In the genomic region with DNA sequence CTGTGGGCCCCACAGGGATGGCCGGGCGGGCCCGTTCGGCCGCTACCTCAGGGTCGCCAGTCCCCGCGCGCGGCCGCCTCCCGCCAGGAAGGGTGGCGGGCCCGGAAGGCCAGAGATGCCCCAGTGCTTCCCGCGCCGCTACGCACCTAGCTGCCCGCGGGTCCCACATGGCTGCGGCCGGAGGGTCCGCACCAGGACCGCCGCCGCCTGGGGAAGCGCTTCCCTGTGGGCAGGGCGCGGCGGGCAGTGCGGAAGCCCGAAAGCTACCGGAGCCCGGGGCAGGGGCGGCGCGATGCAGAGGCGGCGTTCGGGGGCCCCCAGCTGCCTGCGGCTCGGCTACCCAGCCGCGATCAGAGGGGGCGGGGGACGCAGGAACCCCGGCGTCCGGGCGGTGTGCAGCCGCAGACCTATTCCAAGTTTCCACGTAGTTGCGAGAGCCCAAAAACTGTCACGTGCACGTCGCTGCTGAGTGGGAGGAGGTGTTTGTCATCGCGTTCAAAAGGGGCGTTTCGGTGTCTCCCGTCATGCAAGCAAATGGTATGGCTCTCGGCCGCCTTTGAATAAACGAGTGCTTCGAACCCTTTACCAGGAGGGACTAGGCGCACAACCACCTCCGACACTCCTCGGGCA, we compare ENCODE assay signal across 7 cellular contexts. TPM values are rescaled to one million over a fixed set of nuclear protein-coding genes. Genes with fewer than 3 reads are reported as not detected.
DNase-seq lines count a peak whose midpoint lies in the region; ATAC-seq and TF ChIP-seq lines count a peak whose summit lies in the region.

A gene (minus strand): TSS at position 414 of the 630 bp plus-strand sequence. CDS start 245 bp downstream, at position 169.

- peaks cover 20% of the 10 kb centered on the region for H3K27me3 ChIP-seq in PC-9 (ENCODE audit: insufficient read depth, low read depth)
- H3K27me3 ChIP-seq in cardiac muscle cell = peaks cover 15% of the 10 kb centered on the region
- no peaks in the 10 kb centered on the region for H3K27me3 ChIP-seq in tibial artery

- peaks cover 22% of the 10 kb centered on the region for H3K9me3 Mint-ChIP-seq in activated naive CD4-positive, alpha-beta T cell treated with anti-CD3 and anti-CD28 coated beads for 36 hours

- no peaks in the 10 kb centered on the region for H4K20me1 ChIP-seq in PC-9 (ENCODE audit: insufficient read depth)

- no peaks in the 10 kb centered on the region for H3K4me1 ChIP-seq in PC-9 (replicated peaks; ENCODE audit: insufficient read depth)
- peaks cover 15% of the 10 kb centered on the region for H3K4me1 ChIP-seq in cardiac muscle cell (ENCODE audit: low read depth)
- peaks cover 0 to 23% (median 17%) of the 10 kb centered on the region in 4 donors for H3K4me1 ChIP-seq in tibial artery

- DNase-seq in PC-9 = no peak
- peak; percentile 89 for DNase-seq in activated naive CD4-positive, alpha-beta T cell treated with anti-CD3 and anti-CD28 coated beads for 36 hours
- peak; percentile 15 to 79 for DNase-seq in cardiac muscle cell (ENCODE audit: low read depth in 1 of 2, low spot score in 1 of 2)
- peak; percentile 37 for DNase-seq in pons (ENCODE audit: low spot score)
- peak; percentile 80 to 83 for DNase-seq in tibial artery

- H3K9me2 ChIP-seq in PC-9 (ENCODE audit: insufficient read depth) = no peaks in the 10 kb centered on the region

- H3K4me3 ChIP-seq in PC-9 = peak within 1 kb of the TSS; percentile 18; the same call in 1 of the 2 replicates
- peak within 1 kb of the TSS; percentile 18 for H3K4me3 ChIP-seq in cardiac muscle cell
- H3K4me3 ChIP-seq in tibial artery = peak within 1 kb of the TSS; percentile 72 to 85

- H3K4me2 ChIP-seq in PC-9 = peak within 1 kb of the TSS; percentile 58

- no peaks in the 10 kb centered on the region for H3K9me3 ChIP-seq in PC-9 (ENCODE audit: insufficient read depth, low read depth)
- no peaks in the 10 kb centered on the region for H3K9me3 ChIP-seq in cardiac muscle cell (ENCODE audit: low read depth)
- peaks cover 0 to 12% (median 11%) of the 10 kb centered on the region in 3 donors for H3K9me3 ChIP-seq in tibial artery

- H3K36me3 ChIP-seq in PC-9 (ENCODE audit: low read depth) (no peaks in the 10 kb centered on the region), cardiac muscle cell (no peaks in the 10 kb centered on the region), tibial artery (no peaks in the 10 kb centered on the region)

- H3F3A ChIP-seq in PC-9 (ENCODE audit: insufficient read depth, low read depth) = no peaks in the 10 kb centered on the region

- H2AFZ ChIP-seq in PC-9 = no peak within 1 kb of the TSS

- intact Hi-C loops in PC-9 (cut with micrococcal nuclease; ENCODE audit: unreplicated experiment) = no loop called here
- intact Hi-C loops in activated naive CD4-positive, alpha-beta T cell treated with anti-CD3 and anti-CD28 coated beads for 36 hours (cut with micrococcal nuclease) = loop anchor here (1.0 to 2.0 kb wide), 4 partner anchors 14 to 68 kb away; a partner anchor contains a TSS
- intact Hi-C loops in tibial artery (cut with DNase I; ENCODE audit: low total_unique reads) = no loop called here

- H3K79me2 ChIP-seq in PC-9 (ENCODE audit: low read depth) = no peaks in the 10 kb centered on the region

- no peaks in the 10 kb centered on the region for H3K27me3 Mint-ChIP-seq in activated naive CD4-positive, alpha-beta T cell treated with anti-CD3 and anti-CD28 coated beads for 36 hours (ENCODE audit: low read depth)

- peak within 1 kb of the TSS; percentile 78 for H3K4me3 Mint-ChIP-seq in activated naive CD4-positive, alpha-beta T cell treated with anti-CD3 and anti-CD28 coated beads for 36 hours

- H3K27ac Mint-ChIP-seq in activated naive CD4-positive, alpha-beta T cell treated with anti-CD3 and anti-CD28 coated beads for 36 hours = no peak within 1 kb of the TSS

- peaks cover 12% of the 10 kb centered on the region for H3K4me1 Mint-ChIP-seq in activated naive CD4-positive, alpha-beta T cell treated with anti-CD3 and anti-CD28 coated beads for 36 hours (ENCODE audit: low read depth)

- peak; percentile 72 for ATAC-seq in GM18868 (IDR thresholded peaks at IDR 0.05; ENCODE audit: unreplicated experiment)
- ATAC-seq in HG02981 (IDR thresholded peaks at IDR 0.05; ENCODE audit: unreplicated experiment) = peak; percentile 47

- POLR2A ChIA-PET in PC-9 (lab: Charles Lee; ENCODE audit: unreplicated experiment) = interaction anchor here (0.7 kb wide), 1 partner anchor 1706 kb away, joined by 4 read pairs; no protein-coding TSS in a partner anchor

- H3K36me3 Mint-ChIP-seq in activated naive CD4-positive, alpha-beta T cell treated with anti-CD3 and anti-CD28 coated beads for 36 hours (ENCODE audit: low read depth) = peaks cover 10% of the 10 kb centered on the region

- H3K27ac ChIP-seq in PC-9 (no peak within 1 kb of the TSS), cardiac muscle cell (no peak within 1 kb of the TSS), tibial artery (peak within 1 kb of the TSS; percentile 73 to 79)

- TF ChIP-seq CTCF in PC-9 (conservative IDR thresholded peaks at IDR 0.05) = no peak
- no peak for TF ChIP-seq CTCF in cardiac muscle cell (IDR thresholded peaks at IDR 0.05; ENCODE audit: low read depth, low read length)
- TF ChIP-seq CTCF in tibial artery (IDR thresholded peaks at IDR 0.05) = no peak

- BruUV-seq in PC-9 (replicated peaks; lab: Mats Ljungman, UMichigan) = no TSS peak

- CTCF ChIA-PET in PC-9 (lab: Charles Lee) = interaction anchor here (0.6 kb wide), 1 partner anchor 44 kb away, joined by 3 read pairs; no protein-coding TSS in a partner anchor
- CTCF ChIA-PET in activated naive CD4-positive, alpha-beta T cell treated with anti-CD3 and anti-CD28 coated beads for 36 hours (lab: Charles Lee) = interaction anchor here (0.7 to 2.9 kb wide), 7 partner anchors 13 to 75 kb away, joined by 3 to 13 read pairs (median 4); no protein-coding TSS in a partner anchor

RNA-seq across cellular contexts. Expression of the gene that starts here (rescaled TPM):
- total RNA-seq in PC-9 (2021) (8.9 and 12.1 TPM in 2 replicates), cardiac muscle cell (4.4 and 8.2 TPM in 2 replicates)
- 10 to 100 TPM; 10.9 to 11.0 TPM for total RNA-seq in activated naive CD4-positive, alpha-beta T cell treated with anti-CD3 and anti-CD28 coated beads for 36 hours
- polyA plus RNA-seq in cardiac muscle cell = 1.9 and 4.4 TPM in 2 replicates

Comparison
In these comparisons a context has a peak if more than half of its experiments do, and no peak if none do; other contexts are left out.
1. DNase-seq: peak in activated naive CD4-positive, alpha-beta T cell treated with anti-CD3 and anti-CD28 coated beads for 36 hours (single experiment), cardiac muscle cell (2 of 2), pons (single experiment) and tibial artery (2 of 2); none in PC-9 (0 of 2).
2. H3K27ac ChIP-seq: peak in tibial artery (2 of 2); none in PC-9 (single experiment) and cardiac muscle cell (single experiment).
3. H3K4me3 ChIP-seq: peak in every context shown above with its lines; median percentile 78 in tibial artery; 18 in PC-9; 18 in cardiac muscle cell.